9 cellular contexts compared by ENCODE assay signal in the genomic region with DNA sequence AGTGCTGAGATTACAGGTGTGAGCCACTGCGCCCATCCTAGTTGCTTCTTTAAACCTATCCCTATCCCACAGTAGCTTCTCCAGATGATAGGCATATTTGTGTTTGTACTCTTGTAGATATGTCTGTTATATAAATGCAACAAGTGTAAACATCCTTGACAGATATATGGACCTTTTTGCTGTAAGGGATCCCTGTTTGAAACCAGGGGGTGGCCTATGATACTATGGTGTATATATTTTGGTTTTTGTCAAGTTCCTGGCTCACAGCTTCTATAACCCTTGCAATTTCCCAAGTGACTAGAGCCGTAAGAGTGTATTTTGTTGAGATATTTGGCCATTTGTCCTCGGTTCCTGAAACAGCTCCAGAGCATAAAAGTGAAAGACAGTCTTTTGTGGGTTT. TPM values are rescaled to one million over a fixed set of nuclear protein-coding genes. Genes with fewer than 3 reads are reported as not detected.
DNase-seq lines count a peak whose midpoint lies in the region; ATAC-seq, FAIRE-seq and TF ChIP-seq lines count a peak whose summit lies in the region.
"Had no signal": no experiment of that assay in that cellular context is flagged by ENCODE, and none has a peak within 500 bp of the region (broad histone marks: within the 10 kb centered on the region; RNA-seq: fewer than 3 reads in every experiment).

No MANE protein-coding gene starts in this region.

- H3K36me3 ChIP-seq in adrenal gland (replicated peaks in 1 of 2) (peaks cover 0 to 61% of the 10 kb centered on the region in 2 donors), keratinocyte (ENCODE audit: control insufficient read depth in 2 of 2, extremely low read depth in 1 of 2, insufficient read depth in 2 of 2, low read length in 2 of 2) (peaks cover 9 to 41% of the 10 kb centered on the region in 2 experiments)

- FAIRE-seq in keratinocyte (lab: Jason Lieb, UNC) = no peak

- peak overlapping the region; percentile 79 for H3K27ac Mint-ChIP-seq in HFFc6

- H3K79me2 ChIP-seq in keratinocyte (ENCODE audit: control insufficient read depth, insufficient read depth, low read length) = peaks cover 74% of the 10 kb centered on the region

- H3K4me1 Mint-ChIP-seq in HFFc6 (ENCODE audit: low read depth) = peaks cover 84% of the 10 kb centered on the region

- peaks cover 3% of the 10 kb centered on the region; the same call in 1 of the 2 replicates for H3K27me3 Mint-ChIP-seq in HFFc6 (ENCODE audit: insufficient read depth)

- H3K4me3 Mint-ChIP-seq in HFFc6 = peak overlapping the region; percentile 37

- peaks cover 50% of the 10 kb centered on the region for H4K20me1 ChIP-seq in keratinocyte (ENCODE audit: control insufficient read depth, extremely low read depth, insufficient read depth, low read length)

- H3K4me1 ChIP-seq in adrenal gland (replicated peaks in 1 of 2) = peaks cover 40 to 60% of the 10 kb centered on the region in 2 donors
- H3K4me1 ChIP-seq in keratinocyte (ENCODE audit: control insufficient read depth, extremely low read depth, insufficient read depth, low read length) = peaks cover 59% of the 10 kb centered on the region

- H3K9ac ChIP-seq in keratinocyte (ENCODE audit: control insufficient read depth, extremely low read depth, insufficient read depth, low read length) = peak overlapping the region; percentile 62

- no peak for DNase-seq in HFFc6
- no peak for DNase-seq in adrenal gland
- no peak for DNase-seq in keratinocyte (ENCODE audit: low read depth, low spot score)
- no peak for DNase-seq in occipital lobe (lab: John Stamatoyannopoulos, UW)
- DNase-seq: NCI-H510A treated with DMSO at 0.1 percent for 48 hours had no signal

- H3K9me3 ChIP-seq in adrenal gland (replicated peaks in 1 of 3) = no peaks in the 10 kb centered on the region
- no peaks in the 10 kb centered on the region for H3K9me3 ChIP-seq in keratinocyte (ENCODE audit: control insufficient read depth, low read depth, low read length)

- peaks cover 48% of the 10 kb centered on the region for H3K36me3 Mint-ChIP-seq in HFFc6 (ENCODE audit: low read depth)

- dilution Hi-C loops in keratinocyte (cut with MboI; ENCODE audit: extremely low pct_ligation_motif_present, low sequenced_read_pairs) = no loop called here

- H3K4me2 ChIP-seq in keratinocyte (ENCODE audit: control insufficient read depth, extremely low read depth, insufficient read depth, low read depth, low read length) = peak overlapping the region; percentile 59

- TF ChIP-seq POLR2A in adrenal gland (IDR thresholded peaks at IDR 0.05) (no peak), GM18505 (IDR thresholded peaks at IDR 0.05; ENCODE audit: borderline replicate concordance, extremely low read depth, insufficient read depth, insufficient read length) (no peak)

- no peak overlapping the region for H2AFZ ChIP-seq in keratinocyte (ENCODE audit: control insufficient read depth, low read length)

- peak overlapping the region in 1 of 4 donors; percentile 37 for H3K4me3 ChIP-seq in adrenal gland
- H3K4me3 ChIP-seq in keratinocyte (ENCODE audit: control insufficient read depth in 2 of 3, extremely low read depth in 1 of 3, insufficient read depth in 2 of 3, low read depth in 1 of 3, low read length in 3 of 3) = peak overlapping the region in 1 of 3 experiments; percentile 13
- no peak overlapping the region for H3K4me3 ChIP-seq in skin epidermis

- 40 to 67% (median 54%) methylated on average over 3 of the region's 3 CpGs for WGBS in adrenal gland, 4 donors

- intact Hi-C loops in adrenal gland (cut with DNase I) = no loop called here

- peaks cover 5% of the 10 kb centered on the region for H3K9me1 ChIP-seq in keratinocyte (ENCODE audit: control insufficient read depth, extremely low read depth, insufficient read depth, low read length)

- H3K27me3 ChIP-seq in adrenal gland (no peaks in the 10 kb centered on the region), keratinocyte (ENCODE audit: control insufficient read depth, extremely low read depth, insufficient read depth, low read length) (no peaks in the 10 kb centered on the region)

- H3K27ac ChIP-seq in adrenal gland = peak overlapping the region; percentile 50 to 96 (median 91)
- H3K27ac ChIP-seq in keratinocyte (ENCODE audit: control insufficient read depth, insufficient read depth, low read length) = peak overlapping the region; percentile 81
- peak overlapping the region in 16 of 21 experiments; percentile 22 to 73 (median 52) for H3K27ac ChIP-seq in skin epidermis

- no peak for ATAC-seq in GM21447 (IDR thresholded peaks at IDR 0.05; ENCODE audit: unreplicated experiment)
- no peak for ATAC-seq in HG03196 (IDR thresholded peaks at IDR 0.05; ENCODE audit: unreplicated experiment)
- ATAC-seq in GM18505 (IDR thresholded peaks at IDR 0.05; ENCODE audit: unreplicated experiment) = no peak

- no peaks in the 10 kb centered on the region for H3K9me3 Mint-ChIP-seq in HFFc6

- TF ChIP-seq CTCF in HFFc6 (IDR thresholded peaks at IDR 0.05) (no peak), adrenal gland (IDR thresholded peaks at IDR 0.05) (no peak), keratinocyte (optimal IDR thresholded peaks at IDR 0.05 in 1 of 3, IDR thresholded peaks at IDR 0.05 in 1 of 3, conservative IDR thresholded peaks at IDR 0.05 in 1 of 3; ENCODE audit: extremely low read depth in 1 of 3, insufficient read depth in 2 of 3, low read length in 3 of 3) (no peak)

RNA-seq across cellular contexts. Expression of a gene that starts 9.7 kb away (rescaled TPM):
- total RNA-seq in HFFc6 (2021; fragmentation: NEBNext Ultra II Directional; extraction: Animal tissue kit (Norgen Biotek cat#: 25700)) = 1 to 10 TPM; 5.6 to 9.5 (median 8.0) TPM
- total RNA-seq in adrenal gland (10 to 100 TPM; 17.3 to 82.0 (median 32.7) TPM), occipital lobe (19.7 TPM)
- polyA plus RNA-seq in adrenal gland (100 to 1,000 TPM in 1 of 3 donors, 10 to 100 TPM in 1, 1 to 10 TPM in 1; 2.0 to 137 (median 95.0) TPM), keratinocyte (6.2 to 12.8 TPM (median 6.8 TPM) in 3 replicates)
- polyA plus RNA-seq in keratinocyte (2011; ENCODE audit: low read depth) = 3.6 TPM
- polyA plus RNA-seq in keratinocyte (2011; cell fraction: cytosol; rRNA removed) = 3.3 and 10.8 TPM in 2 replicates
- 13.0 and 17.2 TPM in 2 replicates for polyA plus RNA-seq in keratinocyte (2011; cell fraction: nucleus; rRNA removed)
- polyA plus RNA-seq in keratinocyte (2012; ENCODE audit: low replicate concordance) = 15.8 and 18.5 TPM in 2 replicates
- 1.1 to 1.4 TPM (median 1.2 TPM) in 3 replicates for polyA minus RNA-seq in keratinocyte
- polyA minus RNA-seq in keratinocyte (2011; cell fraction: cytosol; rRNA and poly(A)+ RNA removed) = 20.5 TPM
- polyA minus RNA-seq in keratinocyte (2011; cell fraction: nucleus; rRNA and poly(A)+ RNA removed) = 4.1 and 5.7 TPM in 2 replicates

RNA-seq across cellular contexts. Expression of a gene that starts 15.5 kb away (rescaled TPM):
- total RNA-seq in HFFc6 (2021; fragmentation: NEBNext Ultra II Directional; extraction: Animal tissue kit (Norgen Biotek cat#: 25700)) = 100 to 1,000 TPM; 213 to 248 (median 223) TPM
- total RNA-seq in adrenal gland (100 to 1,000 TPM; 139 to 271 (median 197) TPM), occipital lobe (126 TPM)
- polyA plus RNA-seq in adrenal gland (100 to 1,000 TPM in 2 of 3 donors, 10 to 100 TPM in 1; 83.2 to 297 (median 115) TPM), keratinocyte (82.5 to 218 TPM (median 152 TPM) in 3 replicates)
- polyA plus RNA-seq in keratinocyte (2011; ENCODE audit: low read depth) = 141 TPM
- 192 and 308 TPM in 2 replicates for polyA plus RNA-seq in keratinocyte (2011; cell fraction: cytosol; rRNA removed)
- 124 and 181 TPM in 2 replicates for polyA plus RNA-seq in keratinocyte (2011; cell fraction: nucleus; rRNA removed)
- 237 and 368 TPM in 2 replicates for polyA plus RNA-seq in keratinocyte (2012; ENCODE audit: low replicate concordance)
- 44.0 to 103 TPM (median 55.6 TPM) in 3 replicates for polyA minus RNA-seq in keratinocyte
- polyA minus RNA-seq in keratinocyte (2011; cell fraction: cytosol; rRNA and poly(A)+ RNA removed) = 144 TPM
- 25.7 and 42.6 TPM in 2 replicates for polyA minus RNA-seq in keratinocyte (2011; cell fraction: nucleus; rRNA and poly(A)+ RNA removed)
